In the genomic region with DNA sequence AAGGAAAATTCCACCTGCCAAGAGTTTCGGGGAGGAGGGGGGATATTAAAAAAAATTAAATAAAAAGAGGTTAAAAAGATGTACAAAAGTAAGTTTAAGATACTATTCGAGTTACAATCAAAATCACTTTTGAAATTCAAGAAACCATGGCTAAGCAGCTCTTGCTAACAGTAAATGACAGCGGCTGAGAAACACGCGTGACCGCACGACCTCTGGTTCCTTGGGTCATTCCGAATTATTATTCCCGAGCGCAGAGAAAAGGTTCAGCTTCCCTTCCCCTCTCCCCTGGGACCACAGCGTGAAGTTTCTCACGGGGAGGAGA, we compare ENCODE assay signal across 8 cellular contexts. TPM values are rescaled to one million over a fixed set of nuclear protein-coding genes. Genes with fewer than 3 reads are reported as not detected.
DNase-seq lines count a peak whose midpoint lies in the region; ATAC-seq and TF ChIP-seq lines count a peak whose summit lies in the region.

No MANE protein-coding gene starts in this region.

- H3K4me3 ChIP-seq in GM12875 (ENCODE audit: low read depth, low read length) (peak overlapping the region; percentile 69), WERI-Rb-1 (ENCODE audit: low read depth, low read length) (peak overlapping the region; percentile 84), skeletal muscle cell (ENCODE audit: low read depth, low read length) (peak overlapping the region; percentile 86)

- peaks cover 27% of the 10 kb centered on the region for H3K36me3 ChIP-seq in WERI-Rb-1

- H3K9me3 ChIP-seq in WERI-Rb-1 (ENCODE audit: severe bottlenecking) = no peaks in the 10 kb centered on the region

- H3K27ac ChIP-seq in WERI-Rb-1 (peak overlapping the region; percentile 95), foreskin keratinocyte (peak overlapping the region; percentile 70)

- no peak for ATAC-seq in foreskin keratinocyte
- no peak for ATAC-seq in activated CD4-positive, CD25-positive, alpha-beta regulatory T cell treated with anti-CD3 and anti-CD28 coated beads, Interleukin-2, amount 50 U/mL, for 24 hours
- no peak for ATAC-seq in GM19324 (IDR thresholded peaks at IDR 0.05; ENCODE audit: low FRiP score, unreplicated experiment)

- no peak for DNase-seq in WERI-Rb-1
- DNase-seq in foreskin keratinocyte = no peak
- no peak for DNase-seq in skeletal muscle cell (ENCODE audit: low read depth)
- DNase-seq in stimulated activated CD4-positive, alpha-beta T cell treated with anti-CD3 and anti-CD28 coated beads, Interleukin-1b, Interleukin-23, amount 100 ng/mL, for 48 hours = no peak
- DNase-seq in NCI-H82 treated with DMSO at 0.1 percent for 48 hours (lab: John Stamatoyannopoulos, UW; ENCODE audit: unreplicated experiment) = no peak

- TF ChIP-seq CTCF in GM12875 (IDR thresholded peaks at IDR 0.05; ENCODE audit: borderline replicate concordance, insufficient read depth, low read depth, low read length) (no peak), WERI-Rb-1 (IDR thresholded peaks at IDR 0.05; ENCODE audit: low read depth, low read length) (no peak), foreskin keratinocyte (conservative IDR thresholded peaks at IDR 0.05) (no peak)

- peaks cover 8% of the 10 kb centered on the region for H3K4me1 ChIP-seq in foreskin keratinocyte

- no peaks in the 10 kb centered on the region for H3K27me3 ChIP-seq in WERI-Rb-1 (ENCODE audit: insufficient read depth, low read depth, severe bottlenecking)
- H3K27me3 ChIP-seq in foreskin keratinocyte = no peaks in the 10 kb centered on the region

RNA-seq across cellular contexts. Expression of a gene that starts 0.6 kb away (rescaled TPM):
- 9.0 and 9.6 TPM in 2 replicates for total RNA-seq in foreskin keratinocyte
- polyA plus RNA-seq in foreskin keratinocyte = 10.7 and 11.4 TPM in 2 replicates

RNA-seq across cellular contexts. Expression of a gene that starts 58.2 kb away (rescaled TPM):
- total RNA-seq in foreskin keratinocyte = 6.2 and 6.4 TPM in 2 replicates
- 5.8 and 6.1 TPM in 2 replicates for polyA plus RNA-seq in foreskin keratinocyte
